Comparison of ENCODE assay signal across 20 cellular contexts in the genomic region with DNA sequence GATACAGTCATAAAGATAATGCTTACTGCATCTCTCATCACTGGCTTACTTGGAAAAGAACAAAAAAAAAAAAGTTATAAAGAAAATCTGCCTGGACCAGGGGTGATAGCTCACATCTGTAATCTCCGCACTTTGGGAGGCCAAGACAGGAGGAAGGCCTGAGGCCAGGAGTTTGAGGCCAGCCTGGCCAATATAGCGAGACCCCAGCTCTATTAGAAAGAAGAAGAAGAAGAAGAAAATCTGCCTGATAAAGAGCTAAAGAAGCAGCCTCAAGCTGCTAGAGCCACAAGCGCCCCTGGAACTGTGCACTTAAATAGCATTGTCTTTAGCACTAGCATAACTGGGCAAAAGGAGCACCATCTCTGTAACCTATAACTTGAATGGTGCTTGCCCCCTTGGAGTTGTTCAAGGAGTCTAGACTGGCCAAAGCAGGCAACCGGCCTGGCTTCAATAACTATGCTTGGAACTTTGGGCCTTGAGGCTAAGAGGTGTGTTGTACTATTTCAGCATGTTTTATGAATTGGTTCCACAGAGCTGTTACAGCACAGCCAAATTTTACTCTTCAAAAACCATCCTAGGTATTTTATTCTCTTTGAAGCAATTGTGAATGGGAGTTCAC. TPM values are rescaled to one million over a fixed set of nuclear protein-coding genes. Genes with fewer than 3 reads are reported as not detected.
DNase-seq lines count a peak whose midpoint lies in the region; ATAC-seq, FAIRE-seq and TF ChIP-seq lines count a peak whose summit lies in the region.
"Had no signal": no experiment of that assay in that cellular context is flagged by ENCODE, and none has a peak within 500 bp of the region (broad histone marks: within the 10 kb centered on the region; RNA-seq: fewer than 3 reads in every experiment).

No MANE protein-coding gene starts in this region.

- peaks cover 3% of the 10 kb centered on the region for H3K4me1 Mint-ChIP-seq in T-helper 17 cell
- H3K4me1 Mint-ChIP-seq in central memory CD8-positive, alpha-beta T cell, result no peaks in the 10 kb centered on the region
- H3K4me1 Mint-ChIP-seq: activated CD4-positive, alpha-beta T cell treated with anti-CD3 and anti-CD28 coated beads for 36 hours; activated naive CD8-positive, alpha-beta T cell treated with anti-CD3 and anti-CD28 coated beads for 36 hours; memory B cell had no signal

- no peaks in the 10 kb centered on the region for H3K4me1 ChIP-seq in HepG2 (ENCODE audit: insufficient read depth, low read length)
- no peaks in the 10 kb centered on the region for H3K4me1 ChIP-seq in right lobe of liver
- H3K4me1 ChIP-seq in uterus, result no peaks in the 10 kb centered on the region
- H3K4me1 ChIP-seq in suprapubic skin, result no peaks in the 10 kb centered on the region
- H3K4me1 ChIP-seq: BLaER1, breast epithelium, parathyroid adenoma, Peyer's patch, right atrium auricular region, spleen, stomach, thyroid gland had no signal

- WGBS in HepG2 (ENCODE audit: low lambda C conversion rate), result 93% methylated on average over 4 of the region's 4 CpGs
- WGBS in right lobe of liver (ENCODE audit: insufficient coverage, low coverage, low lambda C conversion rate, missing lambda C conversion rate), result 80% methylated on average over 2 of the region's 4 CpGs
- 72% methylated on average over 4 of the region's 4 CpGs for WGBS in suprapubic skin

- H3K27ac ChIP-seq in HepG2 (ENCODE audit: extremely low read length, insufficient read depth, low read length) (no peak overlapping the region), right lobe of liver (no peak overlapping the region), uterus (peak overlapping the region; percentile 19 to 80), suprapubic skin (no peak overlapping the region)
- H3K27ac ChIP-seq: BLaER1, breast epithelium, parathyroid adenoma, Peyer's patch, right atrium auricular region, spleen, stomach, thyroid gland had no signal

- TF ChIP-seq CTCF in HepG2 (CRISPR knock-in tag; IDR thresholded peaks at IDR 0.05), result no peak
- TF ChIP-seq CTCF in right lobe of liver (IDR thresholded peaks at IDR 0.05), result no peak
- TF ChIP-seq CTCF in uterus (IDR thresholded peaks at IDR 0.05), result no peak
- TF ChIP-seq CTCF in suprapubic skin (IDR thresholded peaks at IDR 0.05), result no peak

- no peak overlapping the region for H2AFZ ChIP-seq in HepG2 (ENCODE audit: low read length)
- H2AFZ ChIP-seq: parathyroid adenoma had no signal

- no peak overlapping the region for H3K9ac ChIP-seq in HepG2 (ENCODE audit: insufficient read depth, low read depth, low read length)
- H3K9ac ChIP-seq: BLaER1, parathyroid adenoma had no signal

- no peak for FAIRE-seq in HepG2 (lab: Jason Lieb, UNC)

- TF ChIP-seq EP300 in HepG2 (IDR thresholded peaks at IDR 0.05; ENCODE audit: low read depth in 2 of 2, low read length in 2 of 2), result no peak
- TF ChIP-seq EP300 in HepG2 (CRISPR knock-in tag; IDR thresholded peaks at IDR 0.05; ENCODE audit: borderline replicate concordance), result no peak
- no peak for TF ChIP-seq EP300 in suprapubic skin (IDR thresholded peaks at IDR 0.05)

- no peaks in the 10 kb centered on the region for H4K20me1 ChIP-seq in HepG2 (ENCODE audit: insufficient read depth, low read length)

- TF ChIP-seq POLR2A in HepG2 (IDR thresholded peaks at IDR 0.05; ENCODE audit: insufficient read depth in 1 of 2, low read depth in 2 of 2, low read length in 2 of 2), result no peak
- TF ChIP-seq POLR2A in right lobe of liver (IDR thresholded peaks at IDR 0.05), result no peak
- no peak for TF ChIP-seq POLR2A in uterus (IDR thresholded peaks at IDR 0.05)
- no peak for TF ChIP-seq POLR2A in suprapubic skin (IDR thresholded peaks at IDR 0.05)

- no peaks in the 10 kb centered on the region for H3K9me3 ChIP-seq in HepG2 (ENCODE audit: low read length)
- no peaks in the 10 kb centered on the region for H3K9me3 ChIP-seq in right lobe of liver
- H3K9me3 ChIP-seq in T-helper 17 cell (ENCODE audit: control insufficient read depth, low read length, poor library complexity, severe bottlenecking), result no peaks in the 10 kb centered on the region
- no peaks in the 10 kb centered on the region for H3K9me3 ChIP-seq in uterus
- H3K9me3 ChIP-seq in suprapubic skin, result no peaks in the 10 kb centered on the region
- H3K9me3 ChIP-seq: BLaER1, breast epithelium, Peyer's patch, right atrium auricular region, spleen, stomach, thyroid gland had no signal

- H3K4me3 Mint-ChIP-seq in T-helper 17 cell, result no peak overlapping the region
- no peak overlapping the region for H3K4me3 Mint-ChIP-seq in central memory CD8-positive, alpha-beta T cell
- H3K4me3 Mint-ChIP-seq: activated CD4-positive, alpha-beta T cell treated with anti-CD3 and anti-CD28 coated beads for 36 hours; activated naive CD8-positive, alpha-beta T cell treated with anti-CD3 and anti-CD28 coated beads for 36 hours; memory B cell had no signal

- no peaks in the 10 kb centered on the region for H3K79me2 ChIP-seq in HepG2 (ENCODE audit: insufficient read depth, low read length)
- H3K79me2 ChIP-seq: parathyroid adenoma had no signal

- no peaks in the 10 kb centered on the region for H3K9me3 Mint-ChIP-seq in central memory CD8-positive, alpha-beta T cell
- H3K9me3 Mint-ChIP-seq: activated naive CD8-positive, alpha-beta T cell treated with anti-CD3 and anti-CD28 coated beads for 36 hours; memory B cell had no signal

- no peak overlapping the region for H3K4me2 ChIP-seq in HepG2 (ENCODE audit: low read depth, low read length)
- H3K4me2 ChIP-seq: BLaER1 had no signal

- no peaks in the 10 kb centered on the region for H3K27me3 Mint-ChIP-seq in T-helper 17 cell
- no peaks in the 10 kb centered on the region for H3K27me3 Mint-ChIP-seq in central memory CD8-positive, alpha-beta T cell
- H3K27me3 Mint-ChIP-seq: activated CD4-positive, alpha-beta T cell treated with anti-CD3 and anti-CD28 coated beads for 36 hours; activated naive CD8-positive, alpha-beta T cell treated with anti-CD3 and anti-CD28 coated beads for 36 hours; memory B cell had no signal

- in situ Hi-C loops in HepG2 (cut with HindIII; ENCODE audit: extremely low pct_ligation_motif_present, low pct_unique_long_range_greater_than_20kb), result no loop called here

- intact Hi-C loops in HepG2 (cut with micrococcal nuclease; ENCODE audit: unreplicated experiment) (loop anchor here (1.0 kb wide), 1 partner anchor 421 kb away; no protein-coding TSS in a partner anchor), right lobe of liver (cut with DNase I) (no loop called here), uterus (cut with DNase I; ENCODE audit: low total_unique reads) (no loop called here)

- H3K4me3 ChIP-seq in HepG2 (replicated peaks in 1 of 3; ENCODE audit: insufficient read depth in 1 of 3, low read depth in 2 of 3, low read length in 3 of 3), result no peak overlapping the region
- H3K4me3 ChIP-seq in right lobe of liver, result no peak overlapping the region
- H3K4me3 ChIP-seq in uterus, result no peak overlapping the region
- no peak overlapping the region for H3K4me3 ChIP-seq in suprapubic skin
- H3K4me3 ChIP-seq: BLaER1, breast epithelium, Peyer's patch, right atrium auricular region, spleen, stomach, thyroid gland had no signal

- no peaks in the 10 kb centered on the region for H3K27me3 ChIP-seq in HepG2 (ENCODE audit: control insufficient read depth in 1 of 2, insufficient read depth in 2 of 2, low read length in 2 of 2)
- H3K27me3 ChIP-seq in right lobe of liver, result no peaks in the 10 kb centered on the region
- no peaks in the 10 kb centered on the region for H3K27me3 ChIP-seq in uterus
- H3K27me3 ChIP-seq in suprapubic skin, result no peaks in the 10 kb centered on the region
- H3K27me3 ChIP-seq: BLaER1, breast epithelium, Peyer's patch, right atrium auricular region, spleen, stomach, thyroid gland had no signal

- POLR2A ChIA-PET in HepG2 (lab: Yijun Ruan, JAX), result interaction anchor here (1.3 kb wide), 1 partner anchor 53 kb away, joined by 3 read pairs; a partner anchor contains a TSS

- peak; percentile 25 for ATAC-seq in HepG2
- ATAC-seq in right lobe of liver, result no peak
- ATAC-seq in T-helper 17 cell, result no peak
- no peak for ATAC-seq in central memory CD8-positive, alpha-beta T cell (replicated peaks; ENCODE audit: extremely low read depth, poor library complexity, severe bottlenecking)

- no peak for DNase-seq in HepG2 (ENCODE audit: low spot score)
- no peak for DNase-seq in right lobe of liver
- DNase-seq in T-helper 17 cell, result no peak
- no peak for DNase-seq in central memory CD8-positive, alpha-beta T cell (ENCODE audit: low spot score in 2 of 2)
- no peak for DNase-seq in uterus
- DNase-seq in HT-29 (ENCODE audit: low spot score), result no peak
- no peak for DNase-seq in medulla oblongata (ENCODE audit: extremely low spot score)
- DNase-seq in suprapubic skin (ENCODE audit: low spot score in 2 of 2), result no peak
- DNase-seq: activated T-cell treated with anti-CD3 and anti-CD28 coated beads, Interleukin-2, amount 50 U/mL, for 48 hours; spleen; stomach had no signal

- no peak for TF ChIP-seq RAD21 in HepG2 (CRISPR knock-in tag; IDR thresholded peaks at IDR 0.05)

- H3K36me3 Mint-ChIP-seq in T-helper 17 cell (ENCODE audit: low read depth), result peaks cover 5% of the 10 kb centered on the region
- H3K36me3 Mint-ChIP-seq in central memory CD8-positive, alpha-beta T cell (ENCODE audit: insufficient read depth), result peaks cover 7% of the 10 kb centered on the region

- peaks cover 0 to 2% of the 10 kb centered on the region in 2 experiments; a peak in 1 of 5 replicates for H3K36me3 ChIP-seq in HepG2 (replicated peaks in 1 of 2; ENCODE audit: control insufficient read depth in 1 of 2, insufficient read depth in 2 of 2, low read length in 2 of 2)
- no peaks in the 10 kb centered on the region for H3K36me3 ChIP-seq in right lobe of liver
- H3K36me3 ChIP-seq in uterus, result no peaks in the 10 kb centered on the region
- H3K36me3 ChIP-seq in suprapubic skin, result peaks cover 6% of the 10 kb centered on the region
- H3K36me3 ChIP-seq: breast epithelium, Peyer's patch, right atrium auricular region, thyroid gland had no signal

- CTCF ChIA-PET in HepG2 (lab: Yijun Ruan, JAX; ENCODE audit: low intra/inter-chr PET ratio, low total read pairs), result interaction anchor here (1.3 kb wide), 1 partner anchor 426 kb away, joined by 3 read pairs; no protein-coding TSS in a partner anchor

- no TSS peak for BruUV-seq in HepG2 (replicated peaks; lab: Mats Ljungman, UMichigan)

- H3K27ac Mint-ChIP-seq in T-helper 17 cell, result peak overlapping the region; percentile 19
- peak overlapping the region; percentile 57 for H3K27ac Mint-ChIP-seq in central memory CD8-positive, alpha-beta T cell (ENCODE audit: low read depth)
- H3K27ac Mint-ChIP-seq: activated CD4-positive, alpha-beta T cell treated with anti-CD3 and anti-CD28 coated beads for 36 hours; activated naive CD8-positive, alpha-beta T cell treated with anti-CD3 and anti-CD28 coated beads for 36 hours had no signal

RNA-seq across cellular contexts. Expression of a gene that starts 53.2 kb away (rescaled TPM):
- total RNA-seq in HepG2 (2016; rRNA removed; fragmentation: Illumina TruSeq; extraction: Trizol) (97.8 and 132 TPM in 2 replicates), right lobe of liver (10 to 100 TPM in 2 of 6 experiments, 1 to 10 TPM in 4; 1.6 to 21.9 (median 8.2) TPM), T-helper 17 cell (10 to 100 TPM; 87.1 to 95.7 TPM), uterus (100 to 1,000 TPM in 2 of 4 donors, 10 to 100 TPM in 2; 26.1 to 237 (median 109) TPM), suprapubic skin (10 to 100 TPM; 47.8 to 86.1 (median 66.3) TPM)
- 22.6 and 27.1 TPM in 2 replicates for total RNA-seq in HepG2 (2016; cell fraction: cytosol; rRNA removed; fragmentation: Illumina TruSeq; extraction: Trizol; ENCODE audit: low read depth)
- 99.7 and 134 TPM in 2 replicates for total RNA-seq in HepG2 (2016; cell fraction: insoluble cytoplasmic fraction; rRNA removed; fragmentation: Illumina TruSeq; extraction: Trizol)
- total RNA-seq in HepG2 (2016; cell fraction: membrane; rRNA removed; fragmentation: Illumina TruSeq; extraction: Trizol), result 62.6 and 68.2 TPM in 2 replicates
- total RNA-seq in HepG2 (2016; cell fraction: nucleus; rRNA removed; fragmentation: Illumina TruSeq; extraction: Trizol), result 46.7 and 57.7 TPM in 2 replicates
- polyA plus RNA-seq in HepG2 (2011; rRNA removed), result 36.8 and 54.6 TPM in 2 replicates
- 24.7 and 38.2 TPM in 2 replicates for polyA plus RNA-seq in HepG2 (2011; cell fraction: cytosol; rRNA removed)
- polyA plus RNA-seq in HepG2 (2011; cell fraction: nucleus; rRNA removed), result 17.1 and 19.0 TPM in 2 replicates
- 60.8 and 80.1 TPM in 2 replicates for polyA plus RNA-seq in HepG2 (2012)
- 8.1 and 9.8 TPM in 2 replicates for polyA plus RNA-seq in HepG2 (2016; cell fraction: cytosol; fragmentation: Illumina TruSeq; extraction: Trizol; ENCODE audit: low read depth)
- 133 and 138 TPM in 2 replicates for polyA plus RNA-seq in HepG2 (2016; cell fraction: insoluble cytoplasmic fraction; fragmentation: Illumina TruSeq; extraction: Trizol; ENCODE audit: low read depth)
- 34.0 and 34.6 TPM in 2 replicates for polyA plus RNA-seq in HepG2 (2016; cell fraction: membrane; fragmentation: Illumina TruSeq; extraction: Trizol; ENCODE audit: low read depth)
- polyA plus RNA-seq in HepG2 (2016; cell fraction: nucleus; fragmentation: Illumina TruSeq; extraction: Trizol; ENCODE audit: insufficient read depth, low read depth), result 59.8 and 60.8 TPM in 2 replicates
- 24.4 and 32.5 TPM in 2 replicates for polyA minus RNA-seq in HepG2 (2011; rRNA and poly(A)+ RNA removed; ENCODE audit: low replicate concordance)
- 51.2 and 59.7 TPM in 2 replicates for polyA minus RNA-seq in HepG2 (2011; cell fraction: cytosol; rRNA and poly(A)+ RNA removed)
- 68.4 and 72.5 TPM in 2 replicates for polyA minus RNA-seq in HepG2 (2011; cell fraction: nucleus; rRNA and poly(A)+ RNA removed)
- total RNA-seq in HT-29 (2014; rRNA removed; shearing (Covaris generic)), result 88.0 and 104 TPM in 2 replicates

Comparison
In these comparisons a context has a peak if more than half of its experiments do, and no peak if none do; other contexts are left out.
1. H3K27ac ChIP-seq: peak in uterus (2 of 2); none in HepG2 (single experiment), right lobe of liver (0 of 3) and suprapubic skin (single experiment).